20 cellular contexts compared by ENCODE assay signal in genomic region chr1:181084606-181084969, GRCh38. TPM values are rescaled to one million over a fixed set of nuclear protein-coding genes. Genes with fewer than 3 reads are reported as not detected.
DNase-seq lines count a peak whose midpoint lies in the region; ATAC-seq and TF ChIP-seq lines count a peak whose summit lies in the region.
"Had no signal": no experiment of that assay in that cellular context is flagged by ENCODE, and none has a peak within 500 bp of the region (broad histone marks: within the 10 kb centered on the region; RNA-seq: fewer than 3 reads in every experiment).

No MANE protein-coding gene starts in this region.

- H3K9me3 Mint-ChIP-seq in activated naive CD8-positive, alpha-beta T cell treated with anti-CD3 and anti-CD28 coated beads, Interleukin-2, amount 10 ng/mL, durations not matched to agents 7 days and 5 days: no peaks in the 10 kb centered on the region
- H3K9me3 Mint-ChIP-seq in activated naive CD8-positive, alpha-beta T cell treated with anti-CD3 and anti-CD28 coated beads, Interleukin-2, amount 50 U/mL, for 24 hours: no peaks in the 10 kb centered on the region
- H3K9me3 Mint-ChIP-seq in stimulated activated naive B cell treated with anti-CD40 and anti-IgM and Interleukin-4, amounts not matched to agents 10 μg/mL and 1 μg/mL and 100 μg/mL, for 72 hours: no peaks in the 10 kb centered on the region
- H3K9me3 Mint-ChIP-seq: activated CD4-positive, alpha-beta memory T cell treated with anti-CD3 and anti-CD28 coated beads for 36 hours; IgD-negative memory B cell had no signal

- peaks cover 3% of the 10 kb centered on the region for H3K36me3 Mint-ChIP-seq in activated naive CD8-positive, alpha-beta T cell treated with anti-CD3 and anti-CD28 coated beads, Interleukin-2, amount 10 ng/mL, durations not matched to agents 7 days and 5 days
- H3K36me3 Mint-ChIP-seq in activated naive CD8-positive, alpha-beta T cell treated with anti-CD3 and anti-CD28 coated beads, Interleukin-2, amount 50 U/mL, for 24 hours (ENCODE audit: low read depth): peaks cover 8% of the 10 kb centered on the region
- H3K36me3 Mint-ChIP-seq in stimulated activated naive B cell treated with anti-CD40 and anti-IgM and Interleukin-4, amounts not matched to agents 10 μg/mL and 1 μg/mL and 100 μg/mL, for 72 hours: peaks cover 8 to 10% of the 10 kb centered on the region in 2 donors
- H3K36me3 Mint-ChIP-seq: activated naive CD8-positive, alpha-beta T cell; IgD-negative memory B cell had no signal

- peak overlapping the region; percentile 13 for H3K27ac Mint-ChIP-seq in activated naive CD8-positive, alpha-beta T cell treated with anti-CD3 and anti-CD28 coated beads, Interleukin-2, amount 10 ng/mL, durations not matched to agents 7 days and 5 days
- no peak overlapping the region for H3K27ac Mint-ChIP-seq in activated naive CD8-positive, alpha-beta T cell treated with anti-CD3 and anti-CD28 coated beads, Interleukin-2, amount 50 U/mL, for 24 hours
- H3K27ac Mint-ChIP-seq in stimulated activated naive B cell treated with anti-CD40 and anti-IgM and Interleukin-4, amounts not matched to agents 10 μg/mL and 1 μg/mL and 100 μg/mL, for 72 hours: peak overlapping the region; percentile 33
- H3K27ac Mint-ChIP-seq: activated naive CD8-positive, alpha-beta T cell had no signal

- H3K27ac ChIP-seq in OCI-LY3 (ENCODE audit: low read length) (no peak overlapping the region), uterus (no peak overlapping the region)
- H3K27ac ChIP-seq: ascending aorta, epithelial cell of prostate, spleen, thyroid gland, vagina had no signal

- TF ChIP-seq CTCF in OCI-LY3 (IDR thresholded peaks at IDR 0.05; ENCODE audit: low read depth, low read length) (no peak), uterus (IDR thresholded peaks at IDR 0.05) (no peak)

- peaks cover 28% of the 10 kb centered on the region for H3K4me1 Mint-ChIP-seq in activated naive CD8-positive, alpha-beta T cell treated with anti-CD3 and anti-CD28 coated beads, Interleukin-2, amount 10 ng/mL, durations not matched to agents 7 days and 5 days
- peaks cover 36% of the 10 kb centered on the region for H3K4me1 Mint-ChIP-seq in activated naive CD8-positive, alpha-beta T cell treated with anti-CD3 and anti-CD28 coated beads, Interleukin-2, amount 50 U/mL, for 24 hours
- peaks cover 24 to 53% of the 10 kb centered on the region in 2 donors for H3K4me1 Mint-ChIP-seq in stimulated activated naive B cell treated with anti-CD40 and anti-IgM and Interleukin-4, amounts not matched to agents 10 μg/mL and 1 μg/mL and 100 μg/mL, for 72 hours

- H2AFZ ChIP-seq in OCI-LY3 (ENCODE audit: low read depth, low read length): no peak overlapping the region

- no peak for ATAC-seq in activated naive CD8-positive, alpha-beta T cell treated with anti-CD3 and anti-CD28 coated beads, Interleukin-2, amount 10 ng/mL, durations not matched to agents 7 days and 5 days (ENCODE audit: low read depth)
- no peak for ATAC-seq in activated naive CD8-positive, alpha-beta T cell treated with anti-CD3 and anti-CD28 coated beads, Interleukin-2, amount 50 U/mL, for 24 hours
- ATAC-seq in stimulated activated naive B cell treated with anti-CD40 and anti-IgM and Interleukin-4, amounts not matched to agents 10 μg/mL and 1 μg/mL and 100 μg/mL, for 72 hours (replicated peaks): no peak

- no peak for TF ChIP-seq POLR2A in uterus (IDR thresholded peaks at IDR 0.05)

- POLR2A ChIA-PET in activated naive CD8-positive, alpha-beta T cell treated with anti-CD3 and anti-CD28 coated beads, Interleukin-2, amount 10 ng/mL, durations not matched to agents 7 days and 5 days (lab: Charles Lee): interaction anchor here (1.2 to 11.4 kb wide), 3 partner anchors 18 to 65 kb away, joined by 4 to 244 read pairs (median 175); no protein-coding TSS in a partner anchor

- peak overlapping the region; percentile 59 for H3K4me2 ChIP-seq in OCI-LY3 (ENCODE audit: low read length)

- peak overlapping the region; percentile 11; the same call in 1 of the 2 replicates for H3K9ac ChIP-seq in OCI-LY3 (ENCODE audit: low read length)
- no peak overlapping the region for H3K9ac ChIP-seq in endocrine pancreas (ENCODE audit: control insufficient read depth, insufficient read depth, low read length)

- H3K36me3 ChIP-seq in OCI-LY3 (replicated peaks; ENCODE audit: low read depth, low read length) (peaks cover 8% of the 10 kb centered on the region), endocrine pancreas (ENCODE audit: control insufficient read depth, insufficient read depth, low read length) (no peaks in the 10 kb centered on the region), uterus (no peaks in the 10 kb centered on the region)
- H3K36me3 ChIP-seq: ascending aorta, BE2C, spleen, thyroid gland, vagina had no signal

- intact Hi-C loops in uterus (cut with DNase I; ENCODE audit: low total_unique reads): no loop called here

- peaks cover 28% of the 10 kb centered on the region for H3K79me2 ChIP-seq in OCI-LY3 (ENCODE audit: low read length)

- peak overlapping the region; percentile 36 for H3K4me3 ChIP-seq in OCI-LY3 (ENCODE audit: low read length)
- H3K4me3 ChIP-seq in endocrine pancreas (ENCODE audit: control insufficient read depth, insufficient read depth, low read length): peak overlapping the region; percentile 11
- H3K4me3 ChIP-seq in uterus: no peak overlapping the region
- H3K4me3 ChIP-seq: ascending aorta, spleen, thyroid gland, vagina had no signal

- H3K9me3 ChIP-seq in OCI-LY3 (ENCODE audit: insufficient read depth, low read length) (no peaks in the 10 kb centered on the region), endocrine pancreas (ENCODE audit: control insufficient read depth, low read length) (no peaks in the 10 kb centered on the region), uterus (no peaks in the 10 kb centered on the region)
- H3K9me3 ChIP-seq: ascending aorta, BE2C, Caco-2, spleen, thyroid gland, vagina had no signal

- no peak for DNase-seq in activated naive CD8-positive, alpha-beta T cell treated with anti-CD3 and anti-CD28 coated beads, Interleukin-2, amount 10 ng/mL, durations not matched to agents 7 days and 5 days
- DNase-seq in activated naive CD8-positive, alpha-beta T cell treated with anti-CD3 and anti-CD28 coated beads, Interleukin-2, amount 50 U/mL, for 24 hours: no peak
- DNase-seq in stimulated activated naive B cell treated with anti-CD40 and anti-IgM and Interleukin-4, amounts not matched to agents 10 μg/mL and 1 μg/mL and 100 μg/mL, for 72 hours: no peak
- DNase-seq in mesenteric fat pad (ENCODE audit: low spot score): no peak
- no peak for DNase-seq in stimulated activated CD4-positive, alpha-beta T cell treated with anti-CD3 and anti-CD28 coated beads, Interleukin-2, amount 100 ng/mL, for 48 hours
- no peak for DNase-seq in uterus
- DNase-seq: mammary epithelial cell, NCI-H1048 had no signal

- peaks cover under 1% of the 10 kb centered on the region; the same call in 1 of the 2 replicates for H4K20me1 ChIP-seq in OCI-LY3 (ENCODE audit: insufficient read depth, low read length)

- peaks cover 10% of the 10 kb centered on the region for H3K27me3 Mint-ChIP-seq in activated naive CD8-positive, alpha-beta T cell treated with anti-CD3 and anti-CD28 coated beads, Interleukin-2, amount 10 ng/mL, durations not matched to agents 7 days and 5 days
- peaks cover 4% of the 10 kb centered on the region for H3K27me3 Mint-ChIP-seq in activated naive CD8-positive, alpha-beta T cell treated with anti-CD3 and anti-CD28 coated beads, Interleukin-2, amount 50 U/mL, for 24 hours
- H3K27me3 Mint-ChIP-seq in stimulated activated naive B cell treated with anti-CD40 and anti-IgM and Interleukin-4, amounts not matched to agents 10 μg/mL and 1 μg/mL and 100 μg/mL, for 72 hours: no peaks in the 10 kb centered on the region
- H3K27me3 Mint-ChIP-seq: activated naive CD8-positive, alpha-beta T cell; IgD-negative memory B cell had no signal

- peaks cover 21% of the 10 kb centered on the region for H3K27me3 ChIP-seq in OCI-LY3 (ENCODE audit: low read depth, low read length)
- H3K27me3 ChIP-seq in endocrine pancreas (ENCODE audit: control insufficient read depth, insufficient read depth, low read length): no peaks in the 10 kb centered on the region
- H3K27me3 ChIP-seq in uterus: no peaks in the 10 kb centered on the region
- H3K27me3 ChIP-seq: ascending aorta, BE2C, spleen, thyroid gland, vagina had no signal

- peak overlapping the region; percentile 20 for H3K4me3 Mint-ChIP-seq in activated naive CD8-positive, alpha-beta T cell treated with anti-CD3 and anti-CD28 coated beads, Interleukin-2, amount 10 ng/mL, durations not matched to agents 7 days and 5 days
- no peak overlapping the region for H3K4me3 Mint-ChIP-seq in activated naive CD8-positive, alpha-beta T cell treated with anti-CD3 and anti-CD28 coated beads, Interleukin-2, amount 50 U/mL, for 24 hours
- H3K4me3 Mint-ChIP-seq in stimulated activated naive B cell treated with anti-CD40 and anti-IgM and Interleukin-4, amounts not matched to agents 10 μg/mL and 1 μg/mL and 100 μg/mL, for 72 hours: peak overlapping the region in 1 of 2 donors; percentile 19
- H3K4me3 Mint-ChIP-seq: activated CD4-positive, alpha-beta memory T cell treated with anti-CD3 and anti-CD28 coated beads for 36 hours; activated naive CD8-positive, alpha-beta T cell had no signal

- peaks cover 43% of the 10 kb centered on the region for H3K4me1 ChIP-seq in OCI-LY3 (ENCODE audit: low read length)
- no peaks in the 10 kb centered on the region for H3K4me1 ChIP-seq in endocrine pancreas (ENCODE audit: control insufficient read depth, insufficient read depth, low read length)
- no peaks in the 10 kb centered on the region for H3K4me1 ChIP-seq in uterus
- H3K4me1 ChIP-seq: ascending aorta, BE2C, vagina had no signal

RNA-seq across cellular contexts. Expression of gene IER5, which starts 3.9 kb away (rescaled TPM):
- 10 to 100 TPM; 36.6 to 36.8 TPM for total RNA-seq in activated naive CD8-positive, alpha-beta T cell treated with anti-CD3 and anti-CD28 coated beads, Interleukin-2, amount 10 ng/mL, durations not matched to agents 7 days and 5 days
- total RNA-seq in mesenteric fat pad: 9.9 TPM
- 10 to 100 TPM; 19.4 to 34.8 (median 24.2) TPM for total RNA-seq in uterus

RNA-seq across cellular contexts. Expression of gene MR1, which starts 50.8 kb away (rescaled TPM):
- 10 to 100 TPM; 39.2 to 40.0 TPM for total RNA-seq in activated naive CD8-positive, alpha-beta T cell treated with anti-CD3 and anti-CD28 coated beads, Interleukin-2, amount 10 ng/mL, durations not matched to agents 7 days and 5 days
- 14.2 TPM for total RNA-seq in mesenteric fat pad
- 10 to 100 TPM; 13.8 to 29.7 (median 16.2) TPM for total RNA-seq in uterus

Comparison
In these comparisons a context has a peak if more than half of its experiments do, and no peak if none do; other contexts are left out.
1. H3K4me3 ChIP-seq: peak in OCI-LY3 (single experiment) and endocrine pancreas (single experiment); none in uterus (0 of 2).